9 cellular contexts compared by ENCODE assay signal in the genomic region with DNA sequence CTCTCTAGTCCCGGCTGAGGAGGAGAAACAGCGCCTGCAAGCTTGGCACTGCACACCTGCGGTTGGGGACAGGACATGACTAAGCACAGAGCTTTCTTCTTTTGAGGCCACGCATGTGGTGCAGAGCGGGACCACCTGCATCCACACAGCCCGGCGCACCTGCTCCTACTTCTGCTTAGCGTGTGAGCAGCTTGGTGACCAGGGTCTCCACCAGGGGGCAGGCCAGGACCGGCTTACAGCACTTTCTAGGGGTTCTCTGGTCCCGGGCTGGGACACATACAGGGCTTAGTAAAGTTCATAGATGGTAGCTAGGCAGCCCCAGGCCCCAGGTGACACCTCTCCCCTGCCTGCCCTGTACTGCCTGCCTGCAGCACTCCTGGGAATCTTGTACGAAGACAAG. TPM values are rescaled to one million over a fixed set of nuclear protein-coding genes. Genes with fewer than 3 reads are reported as not detected.
DNase-seq lines count a peak whose midpoint lies in the region; ATAC-seq and TF ChIP-seq lines count a peak whose summit lies in the region.
"Not testable (repeated sequence)": the region's sequence is repeated elsewhere in the genome, so short reads cannot be mapped to it uniquely, and the experiment has no call there.
"Had no signal": no experiment of that assay in that cellular context is flagged by ENCODE, and none has a peak within 500 bp of the region (broad histone marks: within the 10 kb centered on the region; RNA-seq: fewer than 3 reads in every experiment).

No MANE protein-coding gene starts in this region.

- not testable (repeated sequence) for ATAC-seq in naive thymus-derived CD8-positive, alpha-beta T cell

- not testable (repeated sequence) for H3K23ac ChIP-seq in H9 (ENCODE audit: insufficient read length, low read depth, low read length)

- not testable (repeated sequence) for H3K9ac ChIP-seq in H9 (ENCODE audit: extremely low read depth, insufficient read length, low read length)

- DNase-seq in BE2C = peak; percentile 61
- DNase-seq in H9 = peak; percentile 88
- DNase-seq in NCI-H226 = peak; percentile 4
- peak; percentile 68 for DNase-seq in activated naive CD4-positive, alpha-beta T cell treated with anti-CD3 and anti-CD28 coated beads, Interleukin-2, amount 50 U/mL, for 16 hours
- DNase-seq in glutamatergic neuron = peak; percentile 94
- DNase-seq in naive thymus-derived CD8-positive, alpha-beta T cell = peak; percentile 12 to 75 (median 46)
- DNase-seq in stimulated activated CD8-positive, alpha-beta memory T cell treated with anti-CD3 and anti-CD28 coated beads, Interleukin-12 subunit alpha, Interleukin-12 subunit beta, amount 100 ng/mL, for 4 hours (ENCODE audit: low read depth) = peak; percentile 11

- H4K8ac ChIP-seq in H9 (replicated peaks; ENCODE audit: insufficient read length, low read depth, low read length) = not testable (repeated sequence)

- not testable (repeated sequence) for H3K9me3 ChIP-seq in BE2C; H9 (ENCODE audit: control insufficient read depth, low read depth, low read length)

- not testable (repeated sequence) for H2BK5ac ChIP-seq in H9 (ENCODE audit: insufficient read length, low read length)

- not testable (repeated sequence) for H2BK12ac ChIP-seq in H9 (ENCODE audit: insufficient read length, low read depth, low read length)

- H3K27ac Mint-ChIP-seq in H9; glutamatergic neuron (ENCODE audit: unreplicated experiment); naive thymus-derived CD8-positive, alpha-beta T cell: not testable (repeated sequence)

- POLR2A ChIA-PET in naive thymus-derived CD8-positive, alpha-beta T cell (lab: Charles Lee) = not testable (repeated sequence)

- not testable (repeated sequence) for H2AK5ac ChIP-seq in H9 (ENCODE audit: insufficient read length, low read length)

- H3K27ac ChIP-seq in H9 (ENCODE audit: insufficient read length, low read depth, low read length); VCaP: not testable (repeated sequence)

- not testable (repeated sequence) for H4K91ac ChIP-seq in H9 (ENCODE audit: insufficient read length, low read depth, low read length)

- H3K4me3 Mint-ChIP-seq in H9; glutamatergic neuron (ENCODE audit: unreplicated experiment); naive thymus-derived CD8-positive, alpha-beta T cell: not testable (repeated sequence)

- not testable (repeated sequence) for H3K56ac ChIP-seq in H9 (ENCODE audit: insufficient read length, low read depth, low read length)

- H3K27me3 ChIP-seq in BE2C; H9 (ENCODE audit: insufficient read depth, low read length): not testable (repeated sequence)

- not testable (repeated sequence) for H2BK20ac ChIP-seq in H9 (ENCODE audit: low read depth, low read length, poor library complexity, severe bottlenecking)

- not testable (repeated sequence) for H2BK15ac ChIP-seq in H9 (ENCODE audit: low read depth, low read length)

- H3K4me2 ChIP-seq in H9 (ENCODE audit: insufficient read depth, insufficient read length, low read length) = not testable (repeated sequence)

- H3K4ac ChIP-seq in H9 (ENCODE audit: low read depth, low read length) = not testable (repeated sequence)

- not testable (repeated sequence) for H2BK120ac ChIP-seq in H9 (ENCODE audit: low read depth, low read length, poor library complexity, severe bottlenecking)

- not testable (repeated sequence) for H3T11ph ChIP-seq in H9 (ENCODE audit: low read length)

- not testable (repeated sequence) for H3K4me1 Mint-ChIP-seq in H9; glutamatergic neuron (ENCODE audit: low read depth, unreplicated experiment); naive thymus-derived CD8-positive, alpha-beta T cell

- not testable (repeated sequence) for H2AFZ ChIP-seq in H9 (ENCODE audit: low read length)

- H3K18ac ChIP-seq in H9 (ENCODE audit: insufficient read length, low read depth, low read length) = not testable (repeated sequence)

- H3K4me1 ChIP-seq in BE2C; H9 (ENCODE audit: insufficient read depth, low read length): not testable (repeated sequence)

- H3K27me3 Mint-ChIP-seq in H9 (ENCODE audit: low read depth) = peaks cover 58% of the 10 kb centered on the region
- H3K27me3 Mint-ChIP-seq in glutamatergic neuron (ENCODE audit: unreplicated experiment) = not testable (repeated sequence)
- peaks cover 6 to 47% (median 30%) of the 10 kb centered on the region in 5 donors for H3K27me3 Mint-ChIP-seq in naive thymus-derived CD8-positive, alpha-beta T cell

- H3K23me2 ChIP-seq in H9 (ENCODE audit: insufficient read length, low read depth, low read length, poor library complexity, severe bottlenecking) = not testable (repeated sequence)

- not testable (repeated sequence) for H4K20me1 ChIP-seq in H9 (ENCODE audit: control insufficient read depth, insufficient read depth, insufficient read length)

- H3K4me3 ChIP-seq in BE2C (ENCODE audit: low read depth, low read length) = not testable (repeated sequence)

- not testable (repeated sequence) for H3K36me3 Mint-ChIP-seq in H9 (ENCODE audit: insufficient read depth in 1 of 3, low read depth in 3 of 3); glutamatergic neuron (ENCODE audit: unreplicated experiment); naive thymus-derived CD8-positive, alpha-beta T cell

- not testable (repeated sequence) for H3K14ac ChIP-seq in H9 (ENCODE audit: insufficient read depth, low read length)

- H4K5ac ChIP-seq in H9 (ENCODE audit: insufficient read length, low read depth, low read length) = not testable (repeated sequence)

- H3K79me1 ChIP-seq in H9 (ENCODE audit: insufficient read depth, low read depth, low read length, poor library complexity, severe bottlenecking) = not testable (repeated sequence)

- TF ChIP-seq CTCF in BE2C (IDR thresholded peaks at IDR 0.05; ENCODE audit: low read depth, low read length) (0 out of 2 replicates have a peak, but pooled peaks have one; percentile 6), H9 (conservative IDR thresholded peaks at IDR 0.05) (peak; percentile 71), VCaP (conservative IDR thresholded peaks at IDR 0.05) (peak; percentile 53; the same call in 1 of the 2 replicates), glutamatergic neuron (IDR thresholded peaks at IDR 0.05; ENCODE audit: partially characterized antibody, unreplicated experiment) (peak; percentile 68)

- no CpG with 5 or more reads among the region's 11 CpGs for WGBS in H9 (ENCODE audit: extremely low coverage, insufficient read length, low lambda C conversion rate)

- H3K79me2 ChIP-seq in H9 (ENCODE audit: insufficient read depth, low read length) = not testable (repeated sequence)

- not testable (repeated sequence) for H3K9me3 Mint-ChIP-seq in H9; glutamatergic neuron (ENCODE audit: unreplicated experiment); naive thymus-derived CD8-positive, alpha-beta T cell

- not testable (repeated sequence) for H3K36me3 ChIP-seq in BE2C

RNA-seq across cellular contexts. Expression of a gene that starts 51.2 kb away (rescaled TPM):
- polyA plus RNA-seq in BE2C (2012; ENCODE audit: insufficient read depth, insufficient read length, low read depth) = not detected
- total RNA-seq in H9 (2021) = not detected in 2 replicates
- total RNA-seq in glutamatergic neuron (ENCODE audit: unreplicated experiment) = not detected
- not detected for total RNA-seq in naive thymus-derived CD8-positive, alpha-beta T cell
- not detected for polyA plus RNA-seq in naive thymus-derived CD8-positive, alpha-beta T cell
- total RNA-seq: psoas muscle had no signal
- polyA plus RNA-seq: psoas muscle had no signal

Comparison
In these comparisons a context has a peak if more than half of its experiments do, and no peak if none do; other contexts are left out.
1. DNase-seq: peak in every context shown above with its lines; median percentile 94 in glutamatergic neuron; 88 in H9; 68 in activated naive CD4-positive, alpha-beta T cell treated with anti-CD3 and anti-CD28 coated beads, Interleukin-2, amount 50 U/mL, for 16 hours; 61 in BE2C; 46 in naive thymus-derived CD8-positive, alpha-beta T cell; 11 in stimulated activated CD8-positive, alpha-beta memory T cell treated with anti-CD3 and anti-CD28 coated beads, Interleukin-12 subunit alpha, Interleukin-12 subunit beta, amount 100 ng/mL, for 4 hours; 4 in NCI-H226.
2. CTCF ChIP-seq: peak in every context shown above with its lines; median percentile 71 in H9; 68 in glutamatergic neuron; 53 in VCaP; 6 in BE2C.